8 cellular contexts compared by ENCODE assay signal in genomic region chr1:230167419-230167852, GRCh38.
DNase-seq lines count a peak whose midpoint lies in the region; ATAC-seq and TF ChIP-seq lines count a peak whose summit lies in the region.

No MANE protein-coding gene starts in this region.

- TF ChIP-seq RAD21 in HCT116 (IDR thresholded peaks at IDR 0.05; ENCODE audit: low read depth): peak; percentile 85

- POLR2A ChIA-PET in HCT116 (lab: Charles Lee) (no interaction called here), OCI-LY7 (lab: Charles Lee) (interaction anchor here (0.8 to 1.0 kb wide), 2 partner anchors 13 to 34 kb away, joined by 4 read pairs; no protein-coding TSS in a partner anchor)

- no peak overlapping the region for H3K4me3 ChIP-seq in HCT116 (replicated peaks in 1 of 2; ENCODE audit: low read depth in 1 of 2, low read length in 2 of 2)
- H3K4me3 ChIP-seq in OCI-LY7 (ENCODE audit: low read depth, low read length, poor library complexity, severe bottlenecking): no peak overlapping the region
- H3K4me3 ChIP-seq in coronary artery: no peak overlapping the region

- RAD21 ChIA-PET in HCT116 (lab: Charles Lee; ENCODE audit: low non-redundant PET in 1 of 2, low total read pairs in 2 of 2, uncharacterized antibody in 2 of 2, unreplicated experiment in 2 of 2): interaction anchor here in 1 of 2 experiments (1.0 kb wide), 1 partner anchor 82 kb away, joined by 8 read pairs; no protein-coding TSS in a partner anchor

- BruUV-seq in HCT116 (replicated peaks; lab: Mats Ljungman, UMichigan) (no TSS peak), OCI-LY7 (replicated peaks; lab: Mats Ljungman, UMichigan) (no TSS peak)

- CTCF ChIA-PET in HCT116 (lab: Charles Lee) (no interaction called here), OCI-LY7 (lab: Charles Lee; ENCODE audit: unreplicated experiment) (interaction anchor here (0.8 kb wide), 1 partner anchor 15 kb away, joined by 3 read pairs; no protein-coding TSS in a partner anchor)

- no peak overlapping the region for H3K9ac ChIP-seq in HCT116 (ENCODE audit: low read length)

- ATAC-seq in HCT116: peak; percentile 91
- ATAC-seq in left ventricle myocardium superior: peak; percentile 45

- TF ChIP-seq CTCF in HCT116 (IDR thresholded peaks at IDR 0.05 in 2 of 3, conservative IDR thresholded peaks at IDR 0.05 in 1 of 3; ENCODE audit: borderline replicate concordance in 1 of 3, insufficient read depth in 1 of 3, low read depth in 2 of 3, low read length in 2 of 3) (peak; percentile 86 to 89 (median 87)), OCI-LY7 (conservative IDR thresholded peaks at IDR 0.05; ENCODE audit: low read length) (peak; percentile 92), coronary artery (IDR thresholded peaks at IDR 0.05) (no peak)

- H3K27ac ChIP-seq in HCT116 (ENCODE audit: low read depth, low read length): no peak overlapping the region
- no peak overlapping the region for H3K27ac ChIP-seq in OCI-LY7 (ENCODE audit: low read depth, low read length, poor library complexity, severe bottlenecking)
- H3K27ac ChIP-seq in coronary artery: no peak overlapping the region

- H3K9me2 ChIP-seq in HCT116 (ENCODE audit: insufficient read depth) (no peaks in the 10 kb centered on the region), OCI-LY7 (ENCODE audit: insufficient read depth, low read length) (no peaks in the 10 kb centered on the region)

- H3K79me2 ChIP-seq in HCT116 (ENCODE audit: insufficient read depth, low read length): no peaks in the 10 kb centered on the region; the same call in 1 of the 2 replicates
- peaks cover 26% of the 10 kb centered on the region; the same call in 1 of the 2 replicates for H3K79me2 ChIP-seq in OCI-LY7 (ENCODE audit: insufficient read depth, low read depth, low read length)

- H3K36me3 ChIP-seq in HCT116 (ENCODE audit: control insufficient read depth in 1 of 2, insufficient read depth in 2 of 2, low read length in 2 of 2): no peaks in the 10 kb centered on the region
- H3K36me3 ChIP-seq in OCI-LY7 (ENCODE audit: insufficient read depth, low read length): 0 out of 2 replicates have a peak, but pooled peaks cover 3% of the 10 kb centered on the region

- H3K9me3 ChIP-seq in HCT116 (ENCODE audit: control insufficient read depth in 1 of 2, insufficient read depth in 1 of 2, low read depth in 1 of 2, low read length in 2 of 2): no peaks in the 10 kb centered on the region
- no peaks in the 10 kb centered on the region for H3K9me3 ChIP-seq in OCI-LY7 (ENCODE audit: low read length)

- H3K4me2 ChIP-seq in HCT116 (ENCODE audit: low read length) (no peak overlapping the region), OCI-LY7 (ENCODE audit: low read length) (peak overlapping the region; percentile 34; the same call in 1 of the 2 replicates)

- no peak overlapping the region for H2AFZ ChIP-seq in HCT116 (ENCODE audit: low read depth, low read length, poor library complexity, severe bottlenecking)
- H2AFZ ChIP-seq in OCI-LY7 (ENCODE audit: low read length): no peak overlapping the region

- H3K27me3 ChIP-seq in HCT116 (ENCODE audit: insufficient read depth, low read length): no peaks in the 10 kb centered on the region

- no peaks in the 10 kb centered on the region for H3K4me1 ChIP-seq in HCT116 (ENCODE audit: control insufficient read depth in 1 of 2, insufficient read depth in 2 of 2, low read length in 2 of 2)
- peaks cover 42% of the 10 kb centered on the region for H3K4me1 ChIP-seq in OCI-LY7 (ENCODE audit: insufficient read depth, low read length, poor library complexity, severe bottlenecking)

- intact Hi-C loops in HCT116 (cut with micrococcal nuclease) (loop anchor here (2.0 to 10.0 kb wide), 4 partner anchors 323 to 507 kb away; no protein-coding TSS in a partner anchor), OCI-LY7 (cut with micrococcal nuclease; ENCODE audit: unreplicated experiment) (loop anchor here (1.0 to 10.0 kb wide), 6 partner anchors 44 to 505 kb away; partner anchors contain the start of gene GALNT2), left ventricle myocardium superior (cut with micrococcal nuclease) (no loop called here)

- TF ChIP-seq POLR2A in HCT116 (IDR thresholded peaks at IDR 0.05; ENCODE audit: borderline replicate concordance, extremely low read depth, insufficient read depth, insufficient read length): no peak

- H4K20me1 ChIP-seq in HCT116 (ENCODE audit: insufficient read depth) (no peaks in the 10 kb centered on the region), OCI-LY7 (ENCODE audit: insufficient read depth, low read length) (no peaks in the 10 kb centered on the region)

- peak; percentile 80 for DNase-seq in D341Med (ENCODE audit: low spot score)
- DNase-seq in HCT116 (ENCODE audit: low read depth, low spot score): peak; percentile 59
- DNase-seq in OCI-LY7 (ENCODE audit: low spot score): peak; percentile 79
- DNase-seq in activated T-helper 9 cell treated with anti-CD3 and anti-CD28 coated beads, Interleukin-2, amount 50 U/mL, for 16 hours (ENCODE audit: low read depth): peak; percentile 2
- DNase-seq in left ventricle myocardium superior: no peak
- peak; percentile 33 for DNase-seq in stimulated activated CD4-positive, alpha-beta T cell treated with anti-CD3 and anti-CD28 coated beads, Interleukin-1b, Interleukin-23, amount 100 ng/mL, for 48 hours
- DNase-seq in coronary artery (ENCODE audit: low spot score): no peak
- DNase-seq in NCI-H1930 (lab: John Stamatoyannopoulos, UW): no peak

TF ChIP-seq in HCT116, 20 proteins besides CTCF, POLR2A, EP300 and RAD21:
- TF ChIP-seq CBX3 (IDR thresholded peaks at IDR 0.05; ENCODE audit: low read depth) (peak; percentile 95), ZBTB33 (IDR thresholded peaks at IDR 0.05; ENCODE audit: extremely low read depth, insufficient replicate concordance, low read length) (no peak)

Comparison
In these comparisons a context has a peak if more than half of its experiments do, and no peak if none do; other contexts are left out.
1. DNase-seq: peak in D341Med (single experiment), HCT116 (single experiment), OCI-LY7 (single experiment), activated T-helper 9 cell treated with anti-CD3 and anti-CD28 coated beads, Interleukin-2, amount 50 U/mL, for 16 hours (single experiment) and stimulated activated CD4-positive, alpha-beta T cell treated with anti-CD3 and anti-CD28 coated beads, Interleukin-1b, Interleukin-23, amount 100 ng/mL, for 48 hours (single experiment); none in left ventricle myocardium superior (single experiment), coronary artery (single experiment) and NCI-H1930 (0 of 2).